ENCODE assay signal across 8 cellular contexts in the genomic region with DNA sequence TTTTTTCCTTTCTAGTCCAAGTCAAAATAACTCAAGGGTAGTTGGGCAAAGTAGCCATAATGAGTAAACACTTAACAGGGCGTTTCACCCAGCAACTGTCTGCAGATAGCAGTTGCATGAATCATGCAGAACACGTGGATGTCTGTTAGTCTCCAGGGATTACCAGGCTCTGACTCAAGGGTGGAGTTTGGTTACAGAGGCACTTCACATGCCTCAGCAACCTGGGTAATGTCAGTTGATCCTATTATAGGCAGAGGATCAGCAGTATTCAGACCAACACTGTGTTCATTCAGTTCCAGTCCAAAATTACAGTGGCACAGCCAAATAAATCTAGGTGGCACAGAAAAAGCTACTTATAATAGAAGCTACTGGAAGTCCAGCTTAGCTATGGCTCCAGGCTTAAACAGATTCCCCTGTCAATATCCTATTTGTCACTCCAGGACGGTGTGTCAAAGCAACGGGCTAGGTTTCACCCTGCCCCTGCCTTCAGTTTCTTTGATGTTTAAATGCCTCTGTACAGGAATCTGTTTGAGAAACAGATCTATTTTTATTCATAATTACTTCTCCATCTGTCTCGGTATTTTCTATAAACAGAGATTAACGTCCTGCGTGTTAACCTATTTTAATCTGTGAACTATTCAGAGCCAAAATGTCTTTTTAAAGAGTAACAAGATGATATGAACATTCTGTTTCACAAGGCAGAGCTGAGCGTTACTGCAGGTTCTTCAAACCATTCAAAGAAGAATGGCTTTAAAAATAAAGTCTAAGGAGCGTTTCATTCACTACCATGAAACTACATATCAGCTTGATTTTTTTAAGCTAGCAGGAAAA.
DNase-seq lines count a peak whose midpoint lies in the region; ATAC-seq and TF ChIP-seq lines count a peak whose summit lies in the region.

No MANE protein-coding gene starts in this region.

- no peaks in the 10 kb centered on the region for H3K36me3 Mint-ChIP-seq in activated T-cell treated with anti-CD3 and anti-CD28 coated beads, Interleukin-2, amount 50 U/mL, for 4 hours (ENCODE audit: insufficient read depth)
- H3K36me3 Mint-ChIP-seq in T-helper 2 cell treated with Interferon-gamma antibody and Interleukin-4, amounts not matched to agents 5 μg/mL and 100 μg/mL, for 36 hours (ENCODE audit: low read depth) = no peaks in the 10 kb centered on the region

- peak; percentile 95 to 97 for ATAC-seq in activated T-cell treated with anti-CD3 and anti-CD28 coated beads, Interleukin-2, amount 50 U/mL, for 4 hours
- peak; percentile 78 for ATAC-seq in HG02623 (IDR thresholded peaks at IDR 0.05; ENCODE audit: unreplicated experiment)
- ATAC-seq in gastroesophageal sphincter = peak; percentile 93
- peak; percentile 81 to 91 (median 85) for ATAC-seq in psoas muscle

- H3K27me3 Mint-ChIP-seq in activated T-cell treated with anti-CD3 and anti-CD28 coated beads, Interleukin-2, amount 50 U/mL, for 4 hours (ENCODE audit: low read depth) = peaks cover 10% of the 10 kb centered on the region
- peaks cover 27% of the 10 kb centered on the region for H3K27me3 Mint-ChIP-seq in T-helper 2 cell treated with Interferon-gamma antibody and Interleukin-4, amounts not matched to agents 5 μg/mL and 100 μg/mL, for 36 hours (ENCODE audit: low read depth)

- TF ChIP-seq POLR2A in gastroesophageal sphincter (IDR thresholded peaks at IDR 0.05) = no peak

- peak; percentile 84 for TF ChIP-seq EP300 in gastroesophageal sphincter (IDR thresholded peaks at IDR 0.05)

- H3K4me3 ChIP-seq in gastroesophageal sphincter = no peak overlapping the region
- H3K4me3 ChIP-seq in psoas muscle = peak overlapping the region; percentile 55

- H3K27me3 ChIP-seq in gastroesophageal sphincter = no peaks in the 10 kb centered on the region
- H3K27me3 ChIP-seq in psoas muscle (ENCODE audit: insufficient read depth in 3 of 3, low read length in 2 of 3) = no peaks in the 10 kb centered on the region

- no peak overlapping the region for H3K4me3 Mint-ChIP-seq in activated T-cell treated with anti-CD3 and anti-CD28 coated beads, Interleukin-2, amount 50 U/mL, for 4 hours
- H3K4me3 Mint-ChIP-seq in T-helper 2 cell treated with Interferon-gamma antibody and Interleukin-4, amounts not matched to agents 5 μg/mL and 100 μg/mL, for 36 hours = no peak overlapping the region

- TF ChIP-seq CTCF in gastroesophageal sphincter (IDR thresholded peaks at IDR 0.05) (no peak), psoas muscle (IDR thresholded peaks at IDR 0.05) (no peak)

- H3K36me3 ChIP-seq in gastroesophageal sphincter = no peaks in the 10 kb centered on the region
- H3K36me3 ChIP-seq in psoas muscle (ENCODE audit: insufficient read depth in 1 of 2, low read depth in 1 of 2) = no peaks in the 10 kb centered on the region

- no peak overlapping the region for H3K27ac Mint-ChIP-seq in T-helper 2 cell treated with Interferon-gamma antibody and Interleukin-4, amounts not matched to agents 5 μg/mL and 100 μg/mL, for 36 hours

- WGBS in gastroesophageal sphincter (ENCODE audit: low coverage in 1 of 2), 2 donors = 14 to 16% methylated on average over 8 to 9 of the region's 9 CpGs
- WGBS in psoas muscle, 3 donors = 4 to 7% (median 6%) methylated on average over 9 of the region's 9 CpGs

- intact Hi-C loops in psoas muscle (cut with DNase I) = loop anchor here (2.0 to 5.0 kb wide), 4 partner anchors 103 to 1195 kb away; partner anchors contain the start of gene KLF6 (in 1 of the 2)

- peak overlapping the region; percentile 84 to 100 (median 94) for H3K27ac ChIP-seq in gastroesophageal sphincter
- peak overlapping the region; percentile 91 for H3K27ac ChIP-seq in psoas muscle

- H3K9me3 ChIP-seq in gastroesophageal sphincter (no peaks in the 10 kb centered on the region), psoas muscle (peaks cover under 1% of the 10 kb centered on the region)

- no peak for DNase-seq in activated T-cell treated with anti-CD3 and anti-CD28 coated beads, Interleukin-2, amount 50 U/mL, for 4 hours
- DNase-seq in activated T-cell treated with anti-CD3 and anti-CD28 coated beads, Interleukin-2, amount 50 U/mL, for 48 hours = no peak
- peak; percentile 52 for DNase-seq in NCI-H1092 (lab: John Stamatoyannopoulos, UW)
- DNase-seq in T-helper 2 cell treated with Interferon-gamma antibody and Interleukin-4, amounts not matched to agents 5 μg/mL and 100 μg/mL, for 36 hours (ENCODE audit: low spot score) = peak; percentile 23
- peak; percentile 52 to 70 for DNase-seq in psoas muscle
- DNase-seq in activated T-cell treated with anti-CD3 and anti-CD28 coated beads for 4 hours = no peak

- peaks cover 6% of the 10 kb centered on the region for H3K4me1 Mint-ChIP-seq in activated T-cell treated with anti-CD3 and anti-CD28 coated beads, Interleukin-2, amount 50 U/mL, for 4 hours (ENCODE audit: low read depth)
- H3K4me1 Mint-ChIP-seq in T-helper 2 cell treated with Interferon-gamma antibody and Interleukin-4, amounts not matched to agents 5 μg/mL and 100 μg/mL, for 36 hours (ENCODE audit: low read depth) = no peaks in the 10 kb centered on the region

- H3K4me1 ChIP-seq in gastroesophageal sphincter (peaks cover 14 to 47% (median 17%) of the 10 kb centered on the region in 3 donors), psoas muscle (peaks cover 38% of the 10 kb centered on the region)

- H3K9me3 Mint-ChIP-seq in activated T-cell treated with anti-CD3 and anti-CD28 coated beads, Interleukin-2, amount 50 U/mL, for 4 hours = peaks cover under 1% of the 10 kb centered on the region
- H3K9me3 Mint-ChIP-seq in T-helper 2 cell treated with Interferon-gamma antibody and Interleukin-4, amounts not matched to agents 5 μg/mL and 100 μg/mL, for 36 hours = no peaks in the 10 kb centered on the region

Comparison
In these comparisons a context has a peak if more than half of its experiments do, and no peak if none do; other contexts are left out.
1. DNase-seq: peak in NCI-H1092 (single experiment), T-helper 2 cell treated with Interferon-gamma antibody and Interleukin-4, amounts not matched to agents 5 μg/mL and 100 μg/mL, for 36 hours (single experiment) and psoas muscle (2 of 2); none in activated T-cell treated with anti-CD3 and anti-CD28 coated beads, Interleukin-2, amount 50 U/mL, for 4 hours (single experiment), activated T-cell treated with anti-CD3 and anti-CD28 coated beads, Interleukin-2, amount 50 U/mL, for 48 hours (0 of 2) and activated T-cell treated with anti-CD3 and anti-CD28 coated beads for 4 hours (single experiment).
2. Peak in every context shown above with its lines, with median percentiles within 50 percentile points of each other: ATAC-seq.